ENCODE assay signal across 5 cellular contexts in genomic region chr15:81341351-81341750, GRCh38. TPM values are rescaled to one million over a fixed set of nuclear protein-coding genes. Genes with fewer than 3 reads are reported as not detected.
"Had no signal": no experiment of that assay in that cellular context is flagged by ENCODE, and none has a peak within 500 bp of the region (broad histone marks: within the 10 kb centered on the region; RNA-seq: fewer than 3 reads in every experiment).

No MANE protein-coding gene starts in this region.

- H3K4me3 Mint-ChIP-seq: GM23338, H9 had no signal

- DNase-seq: H9, IMR-90 had no signal

- H3K27ac Mint-ChIP-seq: GM23338, H9 had no signal

- ATAC-seq: GM23338 had no signal

- H3K4me3 ChIP-seq: GM23338 had no signal

- H3K9me3 Mint-ChIP-seq: GM23338, H9 had no signal

- H3K4me1 Mint-ChIP-seq: GM23338 had no signal

RNA-seq across cellular contexts. Expression of gene TMC3, which starts 32.7 kb away (rescaled TPM):
- total RNA-seq: GM23338, H1, H9, HT-29, IMR-90 had no signal
- polyA plus RNA-seq: H1, IMR-90 had no signal
